Comparison of ENCODE assay signal across 20 cellular contexts in genomic region chr5:134604908-134605307, GRCh38. TPM values are rescaled to one million over a fixed set of nuclear protein-coding genes. Genes with fewer than 3 reads are reported as not detected.
A peak's percentile ranks its signal among the peaks of the same experiment; 100 is the strongest.
DNase-seq lines count a peak whose midpoint lies in the region; ATAC-seq and TF ChIP-seq lines count a peak whose summit lies in the region.
"Had no signal": no experiment of that assay in that cellular context is flagged by ENCODE, and none has a peak within 500 bp of the region (broad histone marks: within the 10 kb centered on the region; RNA-seq: fewer than 3 reads in every experiment).

No MANE protein-coding gene starts in this region.

- H3K9me3 ChIP-seq in psoas muscle: no peaks in the 10 kb centered on the region
- H3K9me3 ChIP-seq: vagina had no signal

- peaks cover 47% of the 10 kb centered on the region for H3K4me1 ChIP-seq in psoas muscle
- H3K4me1 ChIP-seq: vagina had no signal

- peak overlapping the region; percentile 26 for H3K27ac ChIP-seq in psoas muscle
- H3K27ac ChIP-seq: vagina had no signal

- 88 to 94% (median 92%) methylated on average over 1 of the region's 1 CpG for WGBS in psoas muscle, 3 donors

- TF ChIP-seq CTCF in psoas muscle (IDR thresholded peaks at IDR 0.05): no peak

- intact Hi-C loops in activated naive CD4-positive, alpha-beta T cell treated with anti-CD3 and anti-CD28 coated beads for 36 hours (cut with micrococcal nuclease): loop anchor here (5.0 to 10.0 kb wide), 4 partner anchors 132 to 1210 kb away; partner anchors contain the start of genes C5orf24, CAMLG and DDX46
- intact Hi-C loops in psoas muscle (cut with DNase I): no loop called here

- no peaks in the 10 kb centered on the region for H3K9me3 Mint-ChIP-seq in activated naive CD4-positive, alpha-beta T cell treated with anti-CD3 and anti-CD28 coated beads, Interleukin-2, amount 50 U/mL, for 24 hours
- no peaks in the 10 kb centered on the region for H3K9me3 Mint-ChIP-seq in activated naive CD4-positive, alpha-beta T cell treated with anti-CD3 and anti-CD28 coated beads for 36 hours
- H3K9me3 Mint-ChIP-seq in T-helper 2 cell treated with Interferon-gamma antibody and Interleukin-4, amounts not matched to agents 5 μg/mL and 100 μg/mL, for 36 hours: no peaks in the 10 kb centered on the region
- H3K9me3 Mint-ChIP-seq: naive thymus-derived CD4-positive, alpha-beta T cell had no signal

- H3K27me3 Mint-ChIP-seq in activated naive CD4-positive, alpha-beta T cell treated with anti-CD3 and anti-CD28 coated beads, Interleukin-2, amount 50 U/mL, for 24 hours: no peaks in the 10 kb centered on the region
- H3K27me3 Mint-ChIP-seq in activated naive CD4-positive, alpha-beta T cell treated with anti-CD3 and anti-CD28 coated beads for 36 hours (ENCODE audit: low read depth): no peaks in the 10 kb centered on the region
- H3K27me3 Mint-ChIP-seq in T-helper 2 cell treated with Interferon-gamma antibody and Interleukin-4, amounts not matched to agents 5 μg/mL and 100 μg/mL, for 36 hours (ENCODE audit: low read depth): no peaks in the 10 kb centered on the region
- H3K27me3 Mint-ChIP-seq: naive thymus-derived CD4-positive, alpha-beta T cell had no signal

- peaks cover 47% of the 10 kb centered on the region for H3K4me1 Mint-ChIP-seq in activated naive CD4-positive, alpha-beta T cell treated with anti-CD3 and anti-CD28 coated beads, Interleukin-2, amount 50 U/mL, for 24 hours
- peaks cover 57% of the 10 kb centered on the region for H3K4me1 Mint-ChIP-seq in activated naive CD4-positive, alpha-beta T cell treated with anti-CD3 and anti-CD28 coated beads for 36 hours (ENCODE audit: low read depth)
- H3K4me1 Mint-ChIP-seq in T-helper 2 cell treated with Interferon-gamma antibody and Interleukin-4, amounts not matched to agents 5 μg/mL and 100 μg/mL, for 36 hours (ENCODE audit: low read depth): peaks cover 37% of the 10 kb centered on the region

- H3K36me3 ChIP-seq in psoas muscle (ENCODE audit: insufficient read depth in 1 of 2, low read depth in 1 of 2): peaks cover 9 to 73% of the 10 kb centered on the region in 2 donors

- H3K27me3 ChIP-seq in psoas muscle (ENCODE audit: insufficient read depth in 3 of 3, low read length in 2 of 3): no peaks in the 10 kb centered on the region
- H3K27me3 ChIP-seq: vagina had no signal

- H3K4me3 Mint-ChIP-seq in activated naive CD4-positive, alpha-beta T cell treated with anti-CD3 and anti-CD28 coated beads, Interleukin-2, amount 50 U/mL, for 24 hours: no peak overlapping the region
- no peak overlapping the region for H3K4me3 Mint-ChIP-seq in activated naive CD4-positive, alpha-beta T cell treated with anti-CD3 and anti-CD28 coated beads for 36 hours
- H3K4me3 Mint-ChIP-seq in T-helper 2 cell treated with Interferon-gamma antibody and Interleukin-4, amounts not matched to agents 5 μg/mL and 100 μg/mL, for 36 hours: peak overlapping the region; percentile 48

- no peak for DNase-seq in activated naive CD4-positive, alpha-beta T cell treated with anti-CD3 and anti-CD28 coated beads for 36 hours
- no peak for DNase-seq in T-helper 2 cell treated with Interferon-gamma antibody and Interleukin-4, amounts not matched to agents 5 μg/mL and 100 μg/mL, for 36 hours (ENCODE audit: low spot score)
- DNase-seq in psoas muscle: no peak
- DNase-seq in NCI-H226: no peak
- DNase-seq in left lobe of liver (ENCODE audit: low spot score): no peak
- DNase-seq: activated CD4-positive, alpha-beta T cell treated with anti-CD3 and anti-CD28 coated beads, Interleukin-2, amount 50 U/mL, for 4 hours; activated gamma-delta T cell; Kasumi-1; naive thymus-derived CD4-positive, alpha-beta T cell; NCI-H1417; NCI-H2171 treated with DMSO at 0.1 percent for 48 hours; NCI-H774; posterior cingulate gyrus; stimulated activated CD4-positive, alpha-beta T cell treated with anti-CD3 and anti-CD28 coated beads, Interleukin-2, amount 100 ng/mL, for 48 hours; substantia nigra had no signal

- H3K4me3 ChIP-seq in psoas muscle: no peak overlapping the region
- H3K4me3 ChIP-seq: vagina had no signal

- CTCF ChIA-PET in activated naive CD4-positive, alpha-beta T cell treated with anti-CD3 and anti-CD28 coated beads for 36 hours (lab: Charles Lee): interaction anchor here (0.6 to 4.2 kb wide), 4 partner anchors 17 to 1048 kb away, joined by 3 to 28 read pairs (median 3); no protein-coding TSS in a partner anchor

- H3K36me3 Mint-ChIP-seq in activated naive CD4-positive, alpha-beta T cell treated with anti-CD3 and anti-CD28 coated beads, Interleukin-2, amount 50 U/mL, for 24 hours: peaks cover 12% of the 10 kb centered on the region
- H3K36me3 Mint-ChIP-seq in activated naive CD4-positive, alpha-beta T cell treated with anti-CD3 and anti-CD28 coated beads for 36 hours (ENCODE audit: low read depth): peaks cover 34% of the 10 kb centered on the region
- peaks cover 42% of the 10 kb centered on the region for H3K36me3 Mint-ChIP-seq in T-helper 2 cell treated with Interferon-gamma antibody and Interleukin-4, amounts not matched to agents 5 μg/mL and 100 μg/mL, for 36 hours (ENCODE audit: low read depth)

- ATAC-seq in GM21825 (IDR thresholded peaks at IDR 0.05; ENCODE audit: unreplicated experiment) (peak; percentile 42), psoas muscle (no peak), HG03097 (IDR thresholded peaks at IDR 0.05; ENCODE audit: low FRiP score, unreplicated experiment) (no peak), left lobe of liver (no peak)
- ATAC-seq: naive thymus-derived CD4-positive, alpha-beta T cell; SK-N-SH treated with all-trans-retinoic acid at 6 μM for 48 hours had no signal

- peak overlapping the region; percentile 76 for H3K27ac Mint-ChIP-seq in activated naive CD4-positive, alpha-beta T cell treated with anti-CD3 and anti-CD28 coated beads, Interleukin-2, amount 50 U/mL, for 24 hours
- no peak overlapping the region for H3K27ac Mint-ChIP-seq in activated naive CD4-positive, alpha-beta T cell treated with anti-CD3 and anti-CD28 coated beads for 36 hours
- H3K27ac Mint-ChIP-seq in T-helper 2 cell treated with Interferon-gamma antibody and Interleukin-4, amounts not matched to agents 5 μg/mL and 100 μg/mL, for 36 hours: peak overlapping the region; percentile 67

RNA-seq across cellular contexts. Expression of gene SAR1B, which starts 27.7 kb away (rescaled TPM):
- total RNA-seq in activated naive CD4-positive, alpha-beta T cell treated with anti-CD3 and anti-CD28 coated beads for 36 hours: 10 to 100 TPM; 42.5 to 42.8 TPM
- total RNA-seq in psoas muscle (100 to 1,000 TPM; 161 to 238 (median 206) TPM), left lobe of liver (168 TPM)
- 100 to 1,000 TPM; 116 to 188 (median 126) TPM for polyA plus RNA-seq in psoas muscle

RNA-seq across cellular contexts. Expression of gene SEC24A, which starts 43.7 kb away (rescaled TPM):
- 10 to 100 TPM; 16.6 to 18.5 TPM for total RNA-seq in activated naive CD4-positive, alpha-beta T cell treated with anti-CD3 and anti-CD28 coated beads for 36 hours
- 10 to 100 TPM in 3 of 4 donors, 1 to 10 TPM in 1; 5.7 to 25.2 (median 13.7) TPM for total RNA-seq in psoas muscle
- 10 to 100 TPM in 2 of 3 donors, 1 to 10 TPM in 1; 6.7 to 18.9 (median 17.2) TPM for polyA plus RNA-seq in psoas muscle
- 31.4 TPM for total RNA-seq in left lobe of liver
